ENCODE assay signal across 36 cellular contexts in the genomic region with DNA sequence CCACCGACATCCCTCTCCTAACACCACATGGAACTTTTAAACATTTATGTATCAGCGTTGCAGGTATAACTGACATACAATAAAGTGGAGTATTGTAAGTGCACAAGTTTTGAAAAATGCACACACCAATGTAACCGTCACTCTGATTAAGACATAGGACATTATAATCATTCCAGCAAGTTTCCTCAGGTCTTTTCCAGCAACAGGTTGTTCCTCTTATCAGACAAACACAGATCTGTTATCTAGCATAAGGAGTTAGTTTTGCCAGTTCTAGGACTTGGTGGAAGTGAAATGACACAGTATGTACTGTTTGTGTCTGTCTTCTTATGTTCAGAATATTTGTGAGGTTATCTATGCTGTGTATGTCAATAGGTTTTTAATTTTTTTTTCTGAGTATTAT.
"Had no signal": no experiment of that assay in that cellular context is flagged by ENCODE, and none has a peak within 500 bp of the region (broad histone marks: within the 10 kb centered on the region; RNA-seq: fewer than 3 reads in every experiment).

No MANE protein-coding gene starts in this region.

- H3K9ac ChIP-seq: KMS-11 had no signal

- H3K4me3 ChIP-seq: MG63 had no signal

- H3K9me3 ChIP-seq: MG63 had no signal

- H3K36me3 ChIP-seq: MG63 had no signal

- DNase-seq: Karpas-422, Kasumi-1, KG1, MG63, MM.1S, MV-4-11, NCI-H1048, NCI-H1092, NCI-H1092 treated with DMSO at 0.1 percent for 48 hours, NCI-H1105, NCI-H1105 treated with DMSO at 0.1 percent for 48 hours, NCI-H1417, NCI-H1417 treated with DMSO at 0.1 percent for 48 hours, NCI-H1436, NCI-H1436 treated with DMSO at 0.1 percent for 48 hours, NCI-H146, NCI-H1694, NCI-H1694 treated with DMSO at 0.1 percent for 48 hours, NCI-H187, NCI-H187 treated with DMSO at 0.1 percent for 48 hours, NCI-H1930, NCI-H2029, NCI-H2029 treated with DMSO at 0.1 percent for 48 hours, NCI-H2081, NCI-H2081 treated with DMSO at 0.1 percent for 48 hours, NCI-H2107, NCI-H2171, NCI-H2171 treated with DMSO at 0.1 percent for 48 hours, NCI-H2227 treated with DMSO at 0.1 percent for 48 hours, NCI-H226, NCI-H345, NCI-H446, NCI-H446 treated with DMSO at 0.1 percent for 48 hours, NCI-H510A, NCI-H510A treated with DMSO at 0.1 percent for 48 hours had no signal

- H3K4me2 ChIP-seq: KMS-11 had no signal

- H3K27ac ChIP-seq: KMS-11 had no signal
